Comparison of ENCODE assay signal across 34 cellular contexts in genomic region chr1:2941040-2941439, GRCh38.
A peak's percentile ranks its signal among the peaks of the same experiment; 100 is the strongest.
DNase-seq lines count a peak whose midpoint lies in the region; ATAC-seq, FAIRE-seq and TF ChIP-seq lines count a peak whose summit lies in the region.
"Had no signal": no experiment of that assay in that cellular context is flagged by ENCODE, and none has a peak within 500 bp of the region (broad histone marks: within the 10 kb centered on the region; RNA-seq: fewer than 3 reads in every experiment).

No MANE protein-coding gene starts in this region.

- H2AFZ ChIP-seq in HCT116 (ENCODE audit: low read depth, low read length, poor library complexity, severe bottlenecking) = no peak overlapping the region
- H2AFZ ChIP-seq in K562 (ENCODE audit: low read depth, low read length) = no peak overlapping the region

- no peak overlapping the region for H3K4me2 ChIP-seq in HCT116 (ENCODE audit: low read length)
- H3K4me2 ChIP-seq in K562 (ENCODE audit: insufficient read depth, low read length) = no peak overlapping the region
- H3K4me2 ChIP-seq: A549; BLaER1; BLaER1 treated with 17β-estradiol and CSF1 and Interleukin-3, amounts not matched to agents 10 nM and 100 nM had no signal

- in situ Hi-C loops in K562 (cut with MboI) = no loop called here
- in situ Hi-C loops in ACHN (cut with HindIII; ENCODE audit: low pct_ligation_motif_present, low pct_unique_long_range_greater_than_20kb, low sequenced_read_pairs) = no loop called here

- DNase-seq in HCT116 (ENCODE audit: low read depth, low spot score) (no peak), K562 (ENCODE audit: extremely low read depth in 1 of 4, low spot score in 3 of 4) (no peak), sigmoid colon (peak; percentile 1), NCI-H1436 treated with DMSO at 0.1 percent for 48 hours (lab: John Stamatoyannopoulos, UW) (no peak), GF-D8 (lab: John Stamatoyannopoulos, UW) (no peak), ACHN (no peak)
- no peak for DNase-seq in stimulated activated CD4-positive, alpha-beta T cell treated with anti-CD3 and anti-CD28 coated beads, Interleukin-15, amount 100 ng/mL, for 24 hours
- DNase-seq: 8988T; AML-193; BE2C; C1 segment of cervical spinal cord; Caco-2; Calu3; CD4-positive, alpha-beta memory T cell; CD4-positive, alpha-beta T cell; CD4-positive, CD25-positive, alpha-beta regulatory T cell; CD8-positive, alpha-beta memory T cell; CD8-positive, alpha-beta T cell; COR-L47; DMS 273 treated with DMSO at 0.1 percent for 48 hours; DMS153; DMS53; DMS79; DMS79 treated with DMSO at 0.1 percent for 48 hours; DND-41; EL had no signal

- H3K9me2 ChIP-seq in HCT116 (ENCODE audit: insufficient read depth) = no peaks in the 10 kb centered on the region

- intact Hi-C loops in HCT116 (cut with micrococcal nuclease) (no loop called here), K562 (cut with micrococcal nuclease) (no loop called here), sigmoid colon (cut with DNase I) (no loop called here)

- peaks cover 2 to 7% of the 10 kb centered on the region in 2 experiments; a peak in 2 of 4 replicates for H3K9me3 ChIP-seq in HCT116 (ENCODE audit: control insufficient read depth in 1 of 2, insufficient read depth in 1 of 2, low read depth in 1 of 2, low read length in 2 of 2)
- no peaks in the 10 kb centered on the region for H3K9me3 ChIP-seq in HEK293 (ENCODE audit: control insufficient read depth, insufficient read depth, low read depth, low read length)
- H3K9me3 ChIP-seq in K562 (replicated peaks; ENCODE audit: control insufficient read depth, insufficient read depth, low read depth, low read length) = no peaks in the 10 kb centered on the region; the same call in 1 of the 2 replicates
- peaks cover 0 to 14% (median 5%) of the 10 kb centered on the region in 4 donors for H3K9me3 ChIP-seq in sigmoid colon
- H3K9me3 ChIP-seq: BE2C had no signal

- TF ChIP-seq POLR2A in HCT116 (IDR thresholded peaks at IDR 0.05; ENCODE audit: borderline replicate concordance, extremely low read depth, insufficient read depth, insufficient read length) (no peak), K562 (conservative IDR thresholded peaks at IDR 0.05) (no peak), sigmoid colon (IDR thresholded peaks at IDR 0.05) (no peak)

- TF ChIP-seq EP300 in K562 (IDR thresholded peaks at IDR 0.05; ENCODE audit: low read length) (no peak), sigmoid colon (IDR thresholded peaks at IDR 0.05) (no peak)

- H4K20me1 ChIP-seq in HCT116 (ENCODE audit: insufficient read depth) (no peaks in the 10 kb centered on the region), K562 (replicated peaks; ENCODE audit: control insufficient read depth, insufficient read depth, low read length) (no peaks in the 10 kb centered on the region)
- H4K20me1 ChIP-seq: BLaER1 had no signal

- no peaks in the 10 kb centered on the region for H3K9me1 ChIP-seq in K562 (ENCODE audit: control insufficient read depth, insufficient read depth, low read length)

- no peaks in the 10 kb centered on the region for H3K36me3 ChIP-seq in HCT116 (ENCODE audit: control insufficient read depth in 1 of 2, insufficient read depth in 2 of 2, low read length in 2 of 2)
- no peaks in the 10 kb centered on the region for H3K36me3 ChIP-seq in HEK293 (ENCODE audit: control insufficient read depth in 2 of 2, insufficient read depth in 1 of 2, low read length in 2 of 2)
- H3K36me3 ChIP-seq in K562 (ENCODE audit: control insufficient read depth, insufficient read depth, low read length) = no peaks in the 10 kb centered on the region
- H3K36me3 ChIP-seq in sigmoid colon = no peaks in the 10 kb centered on the region
- H3K36me3 ChIP-seq: BE2C; BLaER1; BLaER1 treated with 17β-estradiol and CSF1 and Interleukin-3, amounts not matched to agents 10 nM and 100 nM had no signal

- H3K79me2 ChIP-seq in HCT116 (ENCODE audit: insufficient read depth, low read length) (no peaks in the 10 kb centered on the region), K562 (ENCODE audit: control insufficient read depth, insufficient read depth, low read length) (no peaks in the 10 kb centered on the region)

- no peak overlapping the region for H3K27ac ChIP-seq in HCT116 (ENCODE audit: low read depth, low read length)
- H3K27ac ChIP-seq in HEK293 (ENCODE audit: extremely low read depth, low read depth, low read length) = no peak overlapping the region
- H3K27ac ChIP-seq in K562 (ENCODE audit: extremely low read depth, low read depth, low read length) = no peak overlapping the region
- H3K27ac ChIP-seq in sigmoid colon = no peak overlapping the region
- H3K27ac ChIP-seq: 22Rv1; A549; BLaER1; BLaER1 treated with 17β-estradiol and CSF1 and Interleukin-3, amounts not matched to agents 10 nM and 100 nM; C4-2B had no signal

- CTCF ChIA-PET in HCT116 (lab: Charles Lee) (no interaction called here), HEK293 (lab: Yijun Ruan, JAX) (no interaction called here), K562 (lab: Yijun Ruan, JAX; ENCODE audit: low intra/inter-chr PET ratio) (no interaction called here)

- BruUV-seq in HCT116 (replicated peaks; lab: Mats Ljungman, UMichigan) (no TSS peak), K562 (replicated peaks; lab: Mats Ljungman, UMichigan) (no TSS peak)

- FAIRE-seq in K562 (lab: Jason Lieb, UNC) = no peak
- FAIRE-seq: A204.1, A549, D721Med had no signal

- H3K27me3 ChIP-seq in HCT116 (ENCODE audit: insufficient read depth, low read length) (no peaks in the 10 kb centered on the region), K562 (ENCODE audit: control insufficient read depth in 2 of 2, insufficient read depth in 2 of 2, low read length in 2 of 2) (no peaks in the 10 kb centered on the region), sigmoid colon (peaks cover 0 to 32% (median 4%) of the 10 kb centered on the region in 3 donors)
- H3K27me3 ChIP-seq: BE2C, BLaER1 had no signal

- no peak overlapping the region for H3K9ac ChIP-seq in HCT116 (ENCODE audit: low read length)
- no peak overlapping the region for H3K9ac ChIP-seq in K562 (ENCODE audit: insufficient read depth in 1 of 2, low read depth in 2 of 2, low read length in 2 of 2)
- H3K9ac ChIP-seq: BLaER1; BLaER1 treated with 17β-estradiol and CSF1 and Interleukin-3, amounts not matched to agents 10 nM and 100 nM had no signal

- no peak for ATAC-seq in HCT116
- ATAC-seq in K562 = no peak
- ATAC-seq: A549; CD8-positive, alpha-beta T cell had no signal

- TF ChIP-seq CTCF in HCT116 (IDR thresholded peaks at IDR 0.05 in 2 of 3, conservative IDR thresholded peaks at IDR 0.05 in 1 of 3; ENCODE audit: borderline replicate concordance in 1 of 3, insufficient read depth in 1 of 3, low read depth in 2 of 3, low read length in 2 of 3) (no peak), HEK293 (tag by site-specific recombination; IDR thresholded peaks at IDR 0.05) (no peak), K562 (IDR thresholded peaks at IDR 0.05 in 2 of 3, conservative IDR thresholded peaks at IDR 0.05 in 1 of 3; ENCODE audit: insufficient read depth in 2 of 3, low read depth in 1 of 3, low read length in 3 of 3) (no peak), sigmoid colon (IDR thresholded peaks at IDR 0.05) (no peak)

- H3K4me3 ChIP-seq in HCT116 (replicated peaks in 1 of 2; ENCODE audit: low read depth in 1 of 2, low read length in 2 of 2) (no peak overlapping the region), HEK293 (ENCODE audit: low read depth, low read length) (no peak overlapping the region), K562 (no peak overlapping the region), sigmoid colon (no peak overlapping the region)
- H3K4me3 ChIP-seq: A549; BLaER1; BLaER1 treated with 17β-estradiol and CSF1 and Interleukin-3, amounts not matched to agents 10 nM and 100 nM had no signal

- H3K4me1 ChIP-seq in HCT116 (ENCODE audit: control insufficient read depth in 1 of 2, insufficient read depth in 2 of 2, low read length in 2 of 2) (no peaks in the 10 kb centered on the region), HEK293 (ENCODE audit: control insufficient read depth, insufficient read depth, low read length) (no peaks in the 10 kb centered on the region), K562 (replicated peaks in 1 of 2; ENCODE audit: control insufficient read depth in 2 of 2, insufficient read depth in 2 of 2, low read length in 2 of 2) (no peaks in the 10 kb centered on the region), sigmoid colon (no peaks in the 10 kb centered on the region)
- H3K4me1 ChIP-seq: A549; BE2C; BLaER1; BLaER1 treated with 17β-estradiol and CSF1 and Interleukin-3, amounts not matched to agents 10 nM and 100 nM; Caco-2 had no signal

- RAD21 ChIA-PET in HCT116 (lab: Charles Lee; ENCODE audit: low non-redundant PET in 1 of 2, low total read pairs in 2 of 2, uncharacterized antibody in 2 of 2, unreplicated experiment in 2 of 2) = no interaction called here

- TF ChIP-seq RAD21 in HCT116 (IDR thresholded peaks at IDR 0.05; ENCODE audit: low read depth) (no peak), K562 (CRISPR knock-in tag; conservative IDR thresholded peaks at IDR 0.05 in 1 of 2, IDR thresholded peaks at IDR 0.05 in 1 of 2) (no peak)

- POLR2A ChIA-PET in HCT116 (lab: Charles Lee) (no interaction called here), HEK293 (lab: Yijun Ruan, JAX) (no interaction called here), K562 (lab: Yijun Ruan, JAX) (interaction anchor here (0.6 kb wide), 2 partner anchors 41 to 63 kb away, joined by 3 read pairs; no protein-coding TSS in a partner anchor)

- WGBS in K562 (ENCODE audit: insufficient coverage, low coverage, missing lambda C conversion rate) = 2% methylated on average over 2 of the region's 2 CpGs
- 69 to 74% methylated on average over 2 of the region's 2 CpGs for WGBS in sigmoid colon, 2 donors

TF ChIP-seq in HCT116, 20 proteins besides CTCF, POLR2A, EP300 and RAD21:
- TF ChIP-seq FOSL1 (IDR thresholded peaks at IDR 0.05; ENCODE audit: low read depth) (no peak), CBX3 (IDR thresholded peaks at IDR 0.05; ENCODE audit: low read depth) (peak; percentile 23; the same call in 1 of the 2 replicates)

TF ChIP-seq in HEK293, 187 proteins besides CTCF, POLR2A, EP300 and RAD21 (continues in another document):
- TF ChIP-seq ZNF626 (tag by site-specific recombination; IDR thresholded peaks at IDR 0.05) (no peak), SETDB1 (IDR thresholded peaks at IDR 0.05; ENCODE audit: insufficient read length, low read length) (peak; percentile 95), GLIS1 (tag by site-specific recombination; IDR thresholded peaks at IDR 0.05) (no peak), TRIM28 (IDR thresholded peaks at IDR 0.05; ENCODE audit: borderline replicate concordance, low read length) (peak; percentile 90), ZNF777 (tag by site-specific recombination; IDR thresholded peaks at IDR 0.05; ENCODE audit: borderline replicate concordance) (no peak)

TF ChIP-seq in K562, 482 proteins besides CTCF, POLR2A, EP300 and RAD21 (continues in another document):
- TF ChIP-seq RBM25 (IDR thresholded peaks at IDR 0.05; ENCODE audit: low read depth, low read length, severe bottlenecking) = peak; percentile 66
